In genomic region chr22:42365942-42366660, GRCh38 we compare ENCODE assay signal across 15 cellular contexts.
DNase-seq lines count a peak whose midpoint lies in the region; ATAC-seq and TF ChIP-seq lines count a peak whose summit lies in the region.
"Had no signal": no experiment of that assay in that cellular context is flagged by ENCODE, and none has a peak within 500 bp of the region (broad histone marks: within the 10 kb centered on the region; RNA-seq: fewer than 3 reads in every experiment).

No MANE protein-coding gene starts in this region.

- no peak for TF ChIP-seq POLR2A in uterus (IDR thresholded peaks at IDR 0.05)

- H3K9me3 ChIP-seq in left ventricle myocardium inferior (replicated peaks) (no peaks in the 10 kb centered on the region), neural cell (ENCODE audit: low read length) (no peaks in the 10 kb centered on the region), uterus (no peaks in the 10 kb centered on the region), PC-3 (ENCODE audit: low read length) (no peaks in the 10 kb centered on the region)
- H3K9me3 ChIP-seq: lower lobe of right lung, upper lobe of right lung had no signal

- ATAC-seq in Right ventricle myocardium inferior (no peak), PC-3 (no peak)
- ATAC-seq: activated CD4-positive, CD25-positive, alpha-beta regulatory T cell treated with anti-CD3 and anti-CD28 coated beads, Interleukin-2, amount 50 U/mL, for 24 hours; lower lobe of right lung; T-cell; upper lobe of right lung had no signal

- H3K9ac ChIP-seq in neural cell (ENCODE audit: low read length) (peak overlapping the region; percentile 71), PC-3 (ENCODE audit: low read length) (no peak overlapping the region)

- no peak for DNase-seq in left ventricle myocardium inferior
- no peak for DNase-seq in Right ventricle myocardium inferior (ENCODE audit: missing footprints)
- no peak for DNase-seq in uterus
- DNase-seq in NOMO-1 treated with dmso at 0.1 percent for 144 hours (lab: John Stamatoyannopoulos, UW; ENCODE audit: unreplicated experiment) = no peak
- no peak for DNase-seq in hepatic stellate cell (ENCODE audit: low spot score)
- DNase-seq in PC-3 = no peak
- DNase-seq: activated naive CD8-positive, alpha-beta T cell treated with anti-CD3 and anti-CD28 coated beads, Interleukin-2, amount 10 ng/mL, durations not matched to agents 7 days and 5 days; lower lobe of right lung; PC-9; stimulated activated CD4-positive, alpha-beta T cell treated with anti-CD3 and anti-CD28 coated beads, Interleukin-15, amount 100 ng/mL, for 24 hours; T-cell; upper lobe of right lung had no signal

- H2AFZ ChIP-seq in neural cell (ENCODE audit: low read depth, low read length) = no peak overlapping the region
- H2AFZ ChIP-seq in PC-3 (ENCODE audit: low read length) = no peak overlapping the region
- H2AFZ ChIP-seq: PC-9 had no signal

- H3K36me3 ChIP-seq in left ventricle myocardium inferior = no peaks in the 10 kb centered on the region
- H3K36me3 ChIP-seq in neural cell (ENCODE audit: insufficient read depth, low read length) = no peaks in the 10 kb centered on the region
- no peaks in the 10 kb centered on the region for H3K36me3 ChIP-seq in uterus
- no peaks in the 10 kb centered on the region for H3K36me3 ChIP-seq in PC-3 (ENCODE audit: low read depth, low read length)
- H3K36me3 ChIP-seq: lower lobe of right lung, upper lobe of right lung had no signal

- no peak for TF ChIP-seq RAD21 in neural cell (conservative IDR thresholded peaks at IDR 0.05)

- H3F3A ChIP-seq in neural cell (ENCODE audit: insufficient read depth, low read length, poor library complexity, severe bottlenecking) (no peaks in the 10 kb centered on the region), PC-3 (ENCODE audit: low read length, unreplicated experiment) (no peaks in the 10 kb centered on the region)

- CTCF ChIA-PET in PC-3 (lab: Charles Lee) = no interaction called here

- H3K27me3 ChIP-seq in left ventricle myocardium inferior (ENCODE audit: low read depth) (peaks cover 49% of the 10 kb centered on the region), neural cell (ENCODE audit: insufficient read depth, low read depth, low read length) (peaks cover 4% of the 10 kb centered on the region), uterus (no peaks in the 10 kb centered on the region), PC-3 (ENCODE audit: low read length) (peaks cover 13% of the 10 kb centered on the region; the same call in 1 of the 2 replicates)

- peak overlapping the region; percentile 76 for H3K27ac ChIP-seq in left ventricle myocardium inferior (replicated peaks)
- H3K27ac ChIP-seq in cingulate gyrus (ENCODE audit: low read depth, low read length) = peak overlapping the region; percentile 54
- H3K27ac ChIP-seq in neural cell (ENCODE audit: low read length) = peak overlapping the region; percentile 96
- peak overlapping the region; percentile 64 to 74 for H3K27ac ChIP-seq in uterus
- H3K27ac ChIP-seq in PC-3 (ENCODE audit: low read length) = no peak overlapping the region
- H3K27ac ChIP-seq: lower lobe of right lung, PC-9, upper lobe of right lung had no signal

- H3K4me3 ChIP-seq in left ventricle myocardium inferior (peak overlapping the region; percentile 33), neural cell (ENCODE audit: low read length) (peak overlapping the region; percentile 92), uterus (no peak overlapping the region), PC-3 (ENCODE audit: low read length) (no peak overlapping the region)
- H3K4me3 ChIP-seq: lower lobe of right lung, PC-9, upper lobe of right lung had no signal

- no peak for TF ChIP-seq CTCF in left ventricle myocardium inferior (IDR thresholded peaks at IDR 0.05; ENCODE audit: borderline replicate concordance)
- TF ChIP-seq CTCF in neural cell (IDR thresholded peaks at IDR 0.05; ENCODE audit: poor library complexity, severe bottlenecking) = no peak
- TF ChIP-seq CTCF in uterus (IDR thresholded peaks at IDR 0.05) = no peak
- TF ChIP-seq CTCF in PC-3 (conservative IDR thresholded peaks at IDR 0.05; ENCODE audit: low read depth, low read length) = no peak

- H3K4me2 ChIP-seq in neural cell (ENCODE audit: low read length) = peak overlapping the region; percentile 62
- no peak overlapping the region for H3K4me2 ChIP-seq in PC-3 (ENCODE audit: low read length)
- H3K4me2 ChIP-seq: PC-9 had no signal

- H3K9me2 ChIP-seq in neural cell (ENCODE audit: insufficient read depth, low read length) (no peaks in the 10 kb centered on the region), PC-3 (replicated peaks; ENCODE audit: low read length) (no peaks in the 10 kb centered on the region)

- intact Hi-C loops in left ventricle myocardium inferior (cut with micrococcal nuclease) (no loop called here), Right ventricle myocardium inferior (cut with DNase I) (no loop called here), uterus (cut with DNase I; ENCODE audit: low total_unique reads) (no loop called here), PC-3 (cut with micrococcal nuclease) (no loop called here)

- no peaks in the 10 kb centered on the region for H4K20me1 ChIP-seq in neural cell (ENCODE audit: insufficient read depth)
- H4K20me1 ChIP-seq in PC-3 (ENCODE audit: low read length) = no peaks in the 10 kb centered on the region

- TF ChIP-seq EP300 in neural cell (conservative IDR thresholded peaks at IDR 0.05; ENCODE audit: poor library complexity, severe bottlenecking) = no peak

- H3K79me2 ChIP-seq in neural cell (replicated peaks; ENCODE audit: insufficient read depth, low read length) (peaks cover 42% of the 10 kb centered on the region), PC-3 (ENCODE audit: low read length) (no peaks in the 10 kb centered on the region)

- H3K4me1 ChIP-seq in left ventricle myocardium inferior (peaks cover 55% of the 10 kb centered on the region), uterus (peaks cover 6 to 7% of the 10 kb centered on the region in 2 donors), PC-3 (ENCODE audit: insufficient read depth, low read length) (peaks cover 11% of the 10 kb centered on the region)

- POLR2A ChIA-PET in PC-3 (lab: Charles Lee; ENCODE audit: unreplicated experiment) = no interaction called here

- no TSS peak for BruUV-seq in PC-3 (replicated peaks; lab: Mats Ljungman, UMichigan)

TF ChIP-seq in neural cell, 6 proteins besides CTCF, POLR2A, EP300 and RAD21:
- TF ChIP-seq EZH2 (IDR thresholded peaks at IDR 0.05; ENCODE audit: borderline replicate concordance, insufficient read depth, low read length, poor library complexity, severe bottlenecking) (no peak), SMC3 (conservative IDR thresholded peaks at IDR 0.05; ENCODE audit: poor library complexity) (no peak), MXI1 (conservative IDR thresholded peaks at IDR 0.05; ENCODE audit: poor library complexity, severe bottlenecking) (no peak), POLR2AphosphoS5 (IDR thresholded peaks at IDR 0.05) (no peak), TAF1 (IDR thresholded peaks at IDR 0.05; ENCODE audit: low read depth) (no peak)
- TF ChIP-seq, protein P1, sequence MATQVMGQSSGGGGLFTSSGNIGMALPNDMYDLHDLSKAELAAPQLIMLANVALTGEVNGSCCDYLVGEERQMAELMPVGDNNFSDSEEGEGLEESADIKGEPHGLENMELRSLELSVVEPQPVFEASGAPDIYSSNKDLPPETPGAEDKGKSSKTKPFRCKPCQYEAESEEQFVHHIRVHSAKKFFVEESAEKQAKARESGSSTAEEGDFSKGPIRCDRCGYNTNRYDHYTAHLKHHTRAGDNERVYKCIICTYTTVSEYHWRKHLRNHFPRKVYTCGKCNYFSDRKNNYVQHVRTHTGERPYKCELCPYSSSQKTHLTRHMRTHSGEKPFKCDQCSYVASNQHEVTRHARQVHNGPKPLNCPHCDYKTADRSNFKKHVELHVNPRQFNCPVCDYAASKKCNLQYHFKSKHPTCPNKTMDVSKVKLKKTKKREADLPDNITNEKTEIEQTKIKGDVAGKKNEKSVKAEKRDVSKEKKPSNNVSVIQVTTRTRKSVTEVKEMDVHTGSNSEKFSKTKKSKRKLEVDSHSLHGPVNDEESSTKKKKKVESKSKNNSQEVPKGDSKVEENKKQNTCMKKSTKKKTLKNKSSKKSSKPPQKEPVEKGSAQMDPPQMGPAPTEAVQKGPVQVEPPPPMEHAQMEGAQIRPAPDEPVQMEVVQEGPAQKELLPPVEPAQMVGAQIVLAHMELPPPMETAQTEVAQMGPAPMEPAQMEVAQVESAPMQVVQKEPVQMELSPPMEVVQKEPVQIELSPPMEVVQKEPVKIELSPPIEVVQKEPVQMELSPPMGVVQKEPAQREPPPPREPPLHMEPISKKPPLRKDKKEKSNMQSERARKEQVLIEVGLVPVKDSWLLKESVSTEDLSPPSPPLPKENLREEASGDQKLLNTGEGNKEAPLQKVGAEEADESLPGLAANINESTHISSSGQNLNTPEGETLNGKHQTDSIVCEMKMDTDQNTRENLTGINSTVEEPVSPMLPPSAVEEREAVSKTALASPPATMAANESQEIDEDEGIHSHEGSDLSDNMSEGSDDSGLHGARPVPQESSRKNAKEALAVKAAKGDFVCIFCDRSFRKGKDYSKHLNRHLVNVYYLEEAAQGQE (IDR thresholded peaks at IDR 0.05; ENCODE audit: borderline replicate concordance) = no peak

Comparison
In these comparisons a context has a peak if more than half of its experiments do, and no peak if none do; other contexts are left out.
1. H3K4me3 ChIP-seq: peak in left ventricle myocardium inferior (single experiment) and neural cell (single experiment); none in uterus (0 of 2) and PC-3 (single experiment).